8 cellular contexts compared by ENCODE assay signal in genomic region chr6:44221291-44221960, GRCh38.
DNase-seq lines count a peak whose midpoint lies in the region; ATAC-seq lines count a peak whose summit lies in the region.

No MANE protein-coding gene starts in this region.

- H3K27ac ChIP-seq in duodenal mucosa (ENCODE audit: low read depth, low read length): peak overlapping the region; percentile 70

- H3K9ac ChIP-seq in duodenal mucosa (ENCODE audit: low read depth in 1 of 2, low read length in 2 of 2): peak overlapping the region; percentile 32 to 46

- H3K9me3 ChIP-seq in duodenal mucosa (ENCODE audit: control insufficient read depth in 1 of 2, low read length in 2 of 2): no peaks in the 10 kb centered on the region

- DNase-seq in NCI-H2107 (lab: John Stamatoyannopoulos, UW): peak; percentile 46
- DNase-seq in NCI-H2107 treated with DMSO at 0.1 percent for 48 hours (lab: John Stamatoyannopoulos, UW; ENCODE audit: unreplicated experiment): no peak
- DNase-seq in NCI-H748 treated with DMSO at 0.1 percent for 48 hours (lab: John Stamatoyannopoulos, UW): peak; percentile 16
- peak; percentile 70 for DNase-seq in activated CD4-positive, alpha-beta T cell treated with anti-CD3 and anti-CD28 coated beads, Interleukin-2, amount 50 U/mL, for 1 hour
- DNase-seq in medulla oblongata (ENCODE audit: extremely low spot score): peak; percentile 84
- DNase-seq in stimulated activated CD8-positive, alpha-beta memory T cell treated with anti-CD3 and anti-CD28 coated beads, Interleukin-12 subunit alpha, Interleukin-12 subunit beta, amount 100 ng/mL, for 24 hours (ENCODE audit: extremely low read depth): peak; percentile 44

- ATAC-seq in HG03280 (IDR thresholded peaks at IDR 0.05; ENCODE audit: unreplicated experiment): peak; percentile 42

- no peaks in the 10 kb centered on the region for H3K36me3 ChIP-seq in duodenal mucosa (ENCODE audit: control insufficient read depth in 1 of 2, insufficient read depth in 2 of 2, low read length in 2 of 2)

- H3K4me3 ChIP-seq in duodenal mucosa (ENCODE audit: low read depth in 1 of 2, low read length in 2 of 2): no peak overlapping the region

- H3K4me1 ChIP-seq in duodenal mucosa (ENCODE audit: control insufficient read depth in 1 of 2, insufficient read depth in 2 of 2, low read length in 2 of 2): peaks cover 58 to 61% of the 10 kb centered on the region in 2 donors

- H3K27me3 ChIP-seq in duodenal mucosa (ENCODE audit: control insufficient read depth in 1 of 2, insufficient read depth in 2 of 2, low read length in 2 of 2): no peaks in the 10 kb centered on the region
